8 cellular contexts compared by ENCODE assay signal in the genomic region with DNA sequence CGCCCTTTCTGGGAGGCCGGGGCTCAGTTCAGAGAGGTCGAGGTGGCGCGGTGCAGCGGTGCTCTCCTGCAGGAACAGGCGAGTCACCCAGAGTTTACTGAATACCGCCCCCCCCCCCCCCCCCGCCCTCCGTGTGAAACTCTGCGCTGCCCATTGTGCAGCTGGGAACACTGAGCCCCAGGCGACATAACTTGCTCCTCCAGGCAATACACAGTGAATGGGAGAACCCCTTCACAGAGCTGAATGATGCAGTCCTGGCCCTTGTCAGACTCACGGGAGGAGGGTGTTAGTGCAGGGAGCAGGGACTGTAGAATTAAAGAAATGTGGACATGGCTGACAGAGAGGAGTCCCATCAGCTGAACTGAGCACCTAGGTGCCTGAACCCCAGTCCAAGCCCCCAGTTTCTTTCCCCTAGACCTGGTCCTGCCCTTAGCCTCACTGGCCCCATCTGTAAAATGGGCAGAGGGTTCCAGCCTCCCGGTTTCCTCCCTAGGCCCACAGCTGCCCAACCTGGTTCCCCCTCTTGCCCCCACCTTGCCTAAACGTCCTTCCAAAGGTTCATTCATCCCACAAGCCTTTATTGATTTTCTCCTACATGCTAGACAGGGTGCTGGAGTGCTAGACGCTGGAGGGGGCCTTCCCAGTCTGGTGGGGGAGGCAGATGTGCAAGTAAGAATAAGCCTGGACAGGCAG. TPM values are rescaled to one million over a fixed set of nuclear protein-coding genes. Genes with fewer than 3 reads are reported as not detected.
A peak's percentile ranks its signal among the peaks of the same experiment; 100 is the strongest.
DNase-seq lines count a peak whose midpoint lies in the region; ATAC-seq and TF ChIP-seq lines count a peak whose summit lies in the region.

No MANE protein-coding gene starts in this region.

- peak; percentile 41 for DNase-seq in EL
- DNase-seq in NCI-H510A treated with DMSO at 0.1 percent for 48 hours (lab: John Stamatoyannopoulos, UW) = peak; percentile 22
- no peak for DNase-seq in esophagus squamous epithelium (lab: John Stamatoyannopoulos, UW)
- DNase-seq in prostate gland (ENCODE audit: low spot score) = no peak
- DNase-seq in CD1c-positive myeloid dendritic cell (ENCODE audit: extremely low spot score) = no peak
- no peak for DNase-seq in hypothalamus (lab: John Stamatoyannopoulos, UW)
- DNase-seq in GF-D8 (lab: John Stamatoyannopoulos, UW) = no peak
- no peak for DNase-seq in mucosa of descending colon

- H3K27me3 ChIP-seq in esophagus squamous epithelium (peaks cover 0 to 70% (median 0%) of the 10 kb centered on the region in 4 donors), prostate gland (replicated peaks; ENCODE audit: insufficient read depth) (no peaks in the 10 kb centered on the region)

- peak overlapping the region; percentile 58 to 89 (median 72) for H3K27ac ChIP-seq in esophagus squamous epithelium
- peak overlapping the region; percentile 76 to 82 for H3K27ac ChIP-seq in prostate gland

- H3K9me3 ChIP-seq in esophagus squamous epithelium (no peaks in the 10 kb centered on the region), prostate gland (no peaks in the 10 kb centered on the region), mucosa of descending colon (no peaks in the 10 kb centered on the region)

- H3K4me1 ChIP-seq in esophagus squamous epithelium (peaks cover 15 to 54% (median 21%) of the 10 kb centered on the region in 3 donors), prostate gland (replicated peaks) (peaks cover 5% of the 10 kb centered on the region), mucosa of descending colon (ENCODE audit: low read depth) (peaks cover 4% of the 10 kb centered on the region)

- TF ChIP-seq POLR2A in esophagus squamous epithelium (IDR thresholded peaks at IDR 0.05) (no peak), prostate gland (IDR thresholded peaks at IDR 0.05) (no peak)

- no peak for ATAC-seq in mucosa of descending colon

- intact Hi-C loops in esophagus squamous epithelium (cut with DNase I) = loop anchor here (5.0 kb wide), 1 partner anchor 43 kb away; no protein-coding TSS in a partner anchor
- intact Hi-C loops in prostate gland (cut with DNase I) = loop anchor here (2.0 kb wide), 1 partner anchor 40 kb away; no protein-coding TSS in a partner anchor
- intact Hi-C loops in mucosa of descending colon (cut with DNase I, micrococcal nuclease) = no loop called here

- H3K4me3 ChIP-seq in esophagus squamous epithelium (peak overlapping the region; percentile 23 to 73 (median 44)), prostate gland (peak overlapping the region; percentile 43 to 47), mucosa of descending colon (no peak overlapping the region)

- WGBS in esophagus squamous epithelium, 2 donors = 3 to 16% methylated on average over 3 to 11 of the region's 16 CpGs
- 9% methylated on average over 16 of the region's 16 CpGs for WGBS in prostate gland

- H3K36me3 ChIP-seq in esophagus squamous epithelium = no peaks in the 10 kb centered on the region
- H3K36me3 ChIP-seq in prostate gland = no peaks in the 10 kb centered on the region
- H3K36me3 ChIP-seq in mucosa of descending colon (ENCODE audit: low read depth) = no peaks in the 10 kb centered on the region

- TF ChIP-seq CTCF in esophagus squamous epithelium (IDR thresholded peaks at IDR 0.05) = no peak
- TF ChIP-seq CTCF in prostate gland (IDR thresholded peaks at IDR 0.05) = no peak
- TF ChIP-seq CTCF in mucosa of descending colon (IDR thresholded peaks at IDR 0.05) = no peak

RNA-seq across cellular contexts. Expression of a gene that starts 0.8 kb away (rescaled TPM):
- total RNA-seq in esophagus squamous epithelium = 1 to 10 TPM in 2 of 4 donors, under 1 TPM in 2; 0.19 to 3.5 (median 1.4) TPM
- 10 to 100 TPM in 1 of 2 donors, 1 to 10 TPM in 1; 7.4 to 26.8 TPM for total RNA-seq in prostate gland
- 1 to 10 TPM in 1 of 3 donors, under 1 TPM in 2; 0.58 to 7.8 (median 0.58) TPM for total RNA-seq in mucosa of descending colon

Comparison
In these comparisons a context has a peak if more than half of its experiments do, and no peak if none do; other contexts are left out.
1. DNase-seq: peak in EL (single experiment) and NCI-H510A treated with DMSO at 0.1 percent for 48 hours (single experiment); none in esophagus squamous epithelium (single experiment), prostate gland (single experiment), CD1c-positive myeloid dendritic cell (single experiment), hypothalamus (0 of 51), GF-D8 (single experiment) and mucosa of descending colon (0 of 3).
2. intact Hi-C loops: an anchor here in esophagus squamous epithelium (5.0 kb wide) and prostate gland (2.0 kb wide); none called in mucosa of descending colon.